ENCODE assay signal across 1 cellular context in the genomic region with DNA sequence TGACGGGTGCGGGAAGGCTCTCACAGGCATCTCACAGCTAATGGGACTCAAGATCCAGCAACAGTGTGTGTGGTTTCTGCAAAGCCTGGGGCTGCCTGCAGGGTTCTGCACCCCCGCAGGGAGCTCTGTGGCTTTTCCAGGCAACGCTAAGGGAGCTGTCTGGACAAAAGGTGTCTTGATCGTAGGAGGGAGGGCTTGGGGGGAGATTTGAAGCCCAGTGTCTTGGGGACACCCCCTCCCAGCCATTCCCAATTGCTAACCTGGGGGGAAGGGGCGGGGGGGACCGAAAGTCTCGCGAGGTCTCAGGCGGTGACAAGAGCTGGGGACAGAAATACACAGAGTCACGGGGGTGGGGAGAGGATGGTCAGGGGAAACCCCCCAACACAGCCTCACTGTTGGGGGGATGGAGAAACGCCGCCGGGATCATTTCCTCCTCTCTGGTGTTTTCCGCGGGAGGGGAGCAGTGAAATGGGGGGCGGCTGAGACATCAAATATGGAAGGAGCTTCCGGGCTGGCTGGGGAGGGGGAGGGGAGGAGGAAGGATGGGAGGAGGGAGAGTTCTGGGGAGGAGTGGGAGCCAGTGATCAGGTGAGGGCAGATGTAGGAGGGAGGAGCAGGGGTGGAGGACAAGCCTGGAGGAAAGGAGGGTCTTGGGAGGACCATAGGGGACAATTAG.
TF ChIP-seq lines count a peak whose summit lies in the region.

No MANE protein-coding gene starts in this region.

TF ChIP-seq in H1, 55 proteins besides CTCF, POLR2A, EP300 and RAD21:
- peak; percentile 84 for TF ChIP-seq SRF (IDR thresholded peaks at IDR 0.05; ENCODE audit: low read depth, low read length)
- peak; percentile 63 for TF ChIP-seq BRCA1 (IDR thresholded peaks at IDR 0.05; ENCODE audit: low read depth, low read length)
- no peak for TF ChIP-seq CREB1 (IDR thresholded peaks at IDR 0.05)
- TF ChIP-seq SIRT6 (IDR thresholded peaks at IDR 0.05; ENCODE audit: low read length) = no peak
- TF ChIP-seq TAF1 (IDR thresholded peaks at IDR 0.05; ENCODE audit: low read depth, low read length) = peak; percentile 44; the same call in 1 of the 2 replicates
- TF ChIP-seq CHD2 (IDR thresholded peaks at IDR 0.05; ENCODE audit: low read length) = peak; percentile 86
- peak; percentile 23; the same call in 1 of the 2 replicates for TF ChIP-seq SP4 (IDR thresholded peaks at IDR 0.05; ENCODE audit: low read length)
- peak; percentile 53; the same call in 1 of the 2 replicates for TF ChIP-seq EGR1 (IDR thresholded peaks at IDR 0.05; ENCODE audit: borderline replicate concordance, low read depth, low read length)
- no peak for TF ChIP-seq RFX5 (IDR thresholded peaks at IDR 0.05; ENCODE audit: borderline replicate concordance, low read depth, low read length)
- TF ChIP-seq CTBP2 (IDR thresholded peaks at IDR 0.05; ENCODE audit: borderline replicate concordance, insufficient read depth, insufficient read length, low read length) = no peak
- TF ChIP-seq HDAC2 (IDR thresholded peaks at IDR 0.05; ENCODE audit: borderline replicate concordance in 1 of 2, low read depth in 2 of 2, low read length in 2 of 2) = peak in 1 of 2 experiments; percentile 34; a peak in 1 of 4 replicates
- TF ChIP-seq, protein P1, sequence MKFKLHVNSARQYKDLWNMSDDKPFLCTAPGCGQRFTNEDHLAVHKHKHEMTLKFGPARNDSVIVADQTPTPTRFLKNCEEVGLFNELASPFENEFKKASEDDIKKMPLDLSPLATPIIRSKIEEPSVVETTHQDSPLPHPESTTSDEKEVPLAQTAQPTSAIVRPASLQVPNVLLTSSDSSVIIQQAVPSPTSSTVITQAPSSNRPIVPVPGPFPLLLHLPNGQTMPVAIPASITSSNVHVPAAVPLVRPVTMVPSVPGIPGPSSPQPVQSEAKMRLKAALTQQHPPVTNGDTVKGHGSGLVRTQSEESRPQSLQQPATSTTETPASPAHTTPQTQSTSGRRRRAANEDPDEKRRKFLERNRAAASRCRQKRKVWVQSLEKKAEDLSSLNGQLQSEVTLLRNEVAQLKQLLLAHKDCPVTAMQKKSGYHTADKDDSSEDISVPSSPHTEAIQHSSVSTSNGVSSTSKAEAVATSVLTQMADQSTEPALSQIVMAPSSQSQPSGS (IDR thresholded peaks at IDR 0.05; ENCODE audit: low read length) = no peak
- 0 out of 2 replicates have a peak, but pooled peaks have one; percentile 27 for TF ChIP-seq SP1 (IDR thresholded peaks at IDR 0.05; ENCODE audit: low read depth, low read length)
- TF ChIP-seq KDM1A (IDR thresholded peaks at IDR 0.05; ENCODE audit: borderline replicate concordance, low read length) = peak; percentile 90; the same call in 1 of the 2 replicates
